In the genomic region with DNA sequence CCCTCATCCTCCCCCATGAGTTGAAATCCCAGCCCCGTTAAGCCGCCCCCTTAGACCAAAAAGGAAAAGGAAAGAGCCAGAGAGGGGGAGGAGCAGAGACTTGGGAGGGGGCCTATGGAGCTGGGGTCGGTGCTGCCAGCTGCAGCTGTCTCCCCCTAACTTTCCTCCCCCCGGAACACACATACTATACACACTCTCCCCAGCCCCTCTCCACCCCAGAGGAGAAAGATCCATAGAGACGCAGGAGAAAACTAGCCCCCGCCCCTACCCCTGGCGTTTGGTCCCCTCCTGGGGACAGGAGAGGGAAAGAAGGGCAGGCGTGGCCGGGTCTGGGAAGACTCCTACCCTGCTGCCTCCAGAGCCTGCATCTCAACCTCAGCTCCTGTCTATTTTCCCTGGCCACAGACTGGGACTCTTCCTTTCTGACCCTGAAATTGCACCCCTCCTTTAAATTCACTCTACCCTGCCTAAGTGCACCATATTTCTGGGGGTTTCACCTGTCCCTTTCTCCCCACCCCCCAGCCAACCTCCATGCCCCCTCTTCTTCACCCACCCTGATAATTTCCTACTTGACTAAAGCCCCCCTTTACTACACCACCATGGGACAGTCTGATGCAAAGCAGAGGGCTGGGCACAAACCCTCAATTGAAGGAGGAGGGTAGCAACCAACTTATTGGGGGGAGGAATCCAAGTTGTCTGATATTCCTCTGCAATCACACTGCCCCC, we compare ENCODE assay signal across 20 cellular contexts. TPM values are rescaled to one million over a fixed set of nuclear protein-coding genes. Genes with fewer than 3 reads are reported as not detected.
DNase-seq lines count a peak whose midpoint lies in the region; ATAC-seq and TF ChIP-seq lines count a peak whose summit lies in the region.
"Had no signal": no experiment of that assay in that cellular context is flagged by ENCODE, and none has a peak within 500 bp of the region (broad histone marks: within the 10 kb centered on the region; RNA-seq: fewer than 3 reads in every experiment).

No MANE protein-coding gene starts in this region.

- H3K14ac ChIP-seq in mesenchymal stem cell (ENCODE audit: low read length in 2 of 2), result no peak overlapping the region

- peaks cover 12% of the 10 kb centered on the region for H3K79me2 ChIP-seq in mammary epithelial cell (ENCODE audit: insufficient read depth, low read length)

- H3K36me3 ChIP-seq in mammary epithelial cell (ENCODE audit: insufficient read depth, low read length) (no peaks in the 10 kb centered on the region), mesenchymal stem cell (ENCODE audit: control insufficient read depth in 1 of 2, insufficient read depth in 2 of 2, low read depth in 1 of 2, low read length in 2 of 2) (peaks cover 0 to 3% of the 10 kb centered on the region in 2 experiments), tibial artery (no peaks in the 10 kb centered on the region), HAP-1 (replicated peaks) (no peaks in the 10 kb centered on the region)
- H3K36me3 ChIP-seq: brain microvascular endothelial cell, pancreas had no signal

- TF ChIP-seq CTCF in MCF 10A (IDR thresholded peaks at IDR 0.05; ENCODE audit: unreplicated experiment) (no peak), mammary epithelial cell (conservative IDR thresholded peaks at IDR 0.05 in 1 of 2, IDR thresholded peaks at IDR 0.05 in 1 of 2; ENCODE audit: extremely low read depth in 1 of 2, insufficient read depth in 1 of 2, low read depth in 1 of 2, low read length in 2 of 2) (no peak), tibial artery (IDR thresholded peaks at IDR 0.05) (no peak)

- TF ChIP-seq POLR2A in GM18505 (IDR thresholded peaks at IDR 0.05; ENCODE audit: borderline replicate concordance, extremely low read depth, insufficient read depth, insufficient read length), result no peak

- H3K4me3 ChIP-seq in mammary epithelial cell (replicated peaks in 1 of 3; ENCODE audit: insufficient read depth in 1 of 3, low read depth in 2 of 3, low read length in 3 of 3) (no peak overlapping the region), mesenchymal stem cell (ENCODE audit: insufficient read depth in 1 of 2, low read depth in 1 of 2, low read length in 2 of 2) (peak overlapping the region in 1 of 2 experiments; percentile 87), tibial artery (peak overlapping the region; percentile 64 to 76), HAP-1 (no peak overlapping the region)
- H3K4me3 ChIP-seq: mucosa of descending colon, pancreas had no signal

- peak overlapping the region; percentile 82 for H2AK5ac ChIP-seq in mesenchymal stem cell (ENCODE audit: low read length, severe bottlenecking)

- H4K20me1 ChIP-seq in mammary epithelial cell (ENCODE audit: insufficient read depth, low read length), result no peaks in the 10 kb centered on the region

- peak overlapping the region; percentile 89 for H3K4me3 Mint-ChIP-seq in MCF 10A (ENCODE audit: unreplicated experiment)
- H3K4me3 Mint-ChIP-seq in activated T-helper 1 cell treated with anti-CD3 and anti-CD28 coated beads, Interleukin-12 subunit alpha, Interleukin-12 subunit beta, Interleukin-2, Interleukin-4 antibody, amounts not matched to agents 30 ng/mL and 10 ng/mL and 1 ng/mL, durations not matched to agents 14 hours and 24 hours and 36 hours, result no peak overlapping the region

- no peak overlapping the region for H3K18ac ChIP-seq in mesenchymal stem cell (ENCODE audit: low read depth in 1 of 2, low read length in 2 of 2)

- no peak overlapping the region for H4K8ac ChIP-seq in mesenchymal stem cell (ENCODE audit: low read length)

- H3K4me1 ChIP-seq in mammary epithelial cell (ENCODE audit: insufficient read depth, low read length), result peaks cover 24% of the 10 kb centered on the region
- H3K4me1 ChIP-seq in mesenchymal stem cell (ENCODE audit: control insufficient read depth, insufficient read depth, low read depth, low read length), result peaks cover 16% of the 10 kb centered on the region
- H3K4me1 ChIP-seq in tibial artery, result peaks cover 4 to 63% (median 43%) of the 10 kb centered on the region in 4 donors
- H3K4me1 ChIP-seq in HAP-1, result peaks cover 9% of the 10 kb centered on the region

- dilution Hi-C loops in mammary epithelial cell (cut with HindIII; ENCODE audit: low sequenced_read_pairs), result no loop called here

- no peak overlapping the region for H2BK120ac ChIP-seq in mesenchymal stem cell (ENCODE audit: low read depth, low read length)

- no peak overlapping the region for H2AFZ ChIP-seq in mammary epithelial cell (ENCODE audit: low read depth, low read length)
- no peak overlapping the region for H2AFZ ChIP-seq in mesenchymal stem cell (ENCODE audit: low read depth, low read length)

- H3K27ac Mint-ChIP-seq in MCF 10A (ENCODE audit: low read depth, unreplicated experiment), result no peak overlapping the region
- peak overlapping the region; percentile 7 for H3K27ac Mint-ChIP-seq in activated T-helper 1 cell treated with anti-CD3 and anti-CD28 coated beads, Interleukin-12 subunit alpha, Interleukin-12 subunit beta, Interleukin-2, Interleukin-4 antibody, amounts not matched to agents 30 ng/mL and 10 ng/mL and 1 ng/mL, durations not matched to agents 14 hours and 24 hours and 36 hours

- H2BK5ac ChIP-seq in mesenchymal stem cell (ENCODE audit: low read depth, low read length, poor library complexity, severe bottlenecking), result peak overlapping the region; percentile 75

- DNase-seq in MCF 10A (ENCODE audit: unreplicated experiment) (no peak), mammary epithelial cell (no peak), mesenchymal stem cell (no peak), tibial artery (no peak), HAP-1 (ENCODE audit: low spot score in 2 of 2) (no peak)
- DNase-seq in activated T-helper 1 cell treated with anti-CD3 and anti-CD28 coated beads, Interleukin-12 subunit alpha, Interleukin-12 subunit beta, Interleukin-2, Interleukin-4 antibody, amounts not matched to agents 30 ng/mL and 10 ng/mL and 1 ng/mL, durations not matched to agents 14 hours and 24 hours and 36 hours (ENCODE audit: low spot score), result no peak
- DNase-seq: activated CD4-positive, alpha-beta T cell treated with anti-CD3 and anti-CD28 coated beads for 4 hours; activated naive CD4-positive, alpha-beta T cell treated with anti-CD3 and anti-CD28 coated beads, Interleukin-2, amount 50 U/mL, for 16 hours; brain microvascular endothelial cell; head of caudate nucleus; islet precursor cell; NCI-H1694 treated with DMSO at 0.1 percent for 48 hours; SIG-M5; small intestine had no signal

- H3K23ac ChIP-seq in mesenchymal stem cell (ENCODE audit: low read length in 2 of 2), result no peak overlapping the region

- ATAC-seq in HG02884 (IDR thresholded peaks at IDR 0.05; ENCODE audit: unreplicated experiment) (no peak), GM18505 (IDR thresholded peaks at IDR 0.05; ENCODE audit: unreplicated experiment) (no peak)
- ATAC-seq: esophagus mucosa, mucosa of descending colon, pancreas had no signal

- H2BK12ac ChIP-seq in mesenchymal stem cell (ENCODE audit: low read length in 2 of 2), result no peak overlapping the region

- H3K4ac ChIP-seq in mesenchymal stem cell (ENCODE audit: low read depth in 1 of 2, low read length in 2 of 2), result no peak overlapping the region

- no peak overlapping the region for H4K91ac ChIP-seq in mesenchymal stem cell (ENCODE audit: low read length)

- WGBS in mammary epithelial cell (ENCODE audit: low coverage, missing lambda C conversion rate), result 100% methylated on average over 1 of the region's 9 CpGs
- 43% methylated on average over 7 of the region's 9 CpGs for WGBS in mesenchymal stem cell

- peak overlapping the region; percentile 63 for H2BK15ac ChIP-seq in mesenchymal stem cell (ENCODE audit: low read depth, poor library complexity, severe bottlenecking)

- no peaks in the 10 kb centered on the region for H3K9me3 ChIP-seq in mammary epithelial cell (replicated peaks; ENCODE audit: insufficient read depth, low read length)
- H3K9me3 ChIP-seq in mesenchymal stem cell (ENCODE audit: control insufficient read depth, low read length), result no peaks in the 10 kb centered on the region
- H3K9me3 ChIP-seq in tibial artery, result no peaks in the 10 kb centered on the region
- no peaks in the 10 kb centered on the region for H3K9me3 ChIP-seq in HAP-1
- H3K9me3 ChIP-seq: mucosa of descending colon, pancreas had no signal

- POLR2A ChIA-PET in MCF 10A (lab: Yijun Ruan, JAX), result interaction anchor here (1.0 to 2.7 kb wide), 6 partner anchors 7 to 271 kb away, joined by 3 to 32 read pairs (median 9); partner anchors contain the start of genes CALCOCO1, HOXC13 and SMUG1

- in situ Hi-C loops in mammary epithelial cell (cut with MboI; ENCODE audit: low sequenced_read_pairs in 2 of 2), result no loop called here
- in situ Hi-C loops in HAP-1 (cut with MboI; ENCODE audit: low sequenced_read_pairs), result loop anchor here (25.0 kb wide), 1 partner anchor 364 kb away; the partner anchor contains the start of gene GPR84

- no TSS peak for BruUV-seq in MCF 10A (replicated peaks; lab: Mats Ljungman, UMichigan)
- BruUV-seq in mammary epithelial cell (replicated peaks; lab: Mats Ljungman, UMichigan), result no TSS peak

- H3K9ac ChIP-seq in mammary epithelial cell (ENCODE audit: insufficient read depth, low read length) (no peak overlapping the region), mesenchymal stem cell (ENCODE audit: low read length) (peak overlapping the region; percentile 98)

- intact Hi-C loops in MCF 10A (cut with micrococcal nuclease), result no loop called here
- intact Hi-C loops in mammary epithelial cell (cut with micrococcal nuclease), result loop anchor here (2.0 kb wide), 1 partner anchor 14 kb away; the partner anchor contains the start of gene HOXC10
- intact Hi-C loops in activated T-helper 1 cell treated with anti-CD3 and anti-CD28 coated beads, Interleukin-12 subunit alpha, Interleukin-12 subunit beta, Interleukin-2, Interleukin-4 antibody, amounts not matched to agents 30 ng/mL and 10 ng/mL and 1 ng/mL, durations not matched to agents 14 hours and 24 hours and 36 hours (cut with micrococcal nuclease), result loop anchor here (5.0 kb wide), 1 partner anchor 34 kb away; the partner anchor contains the start of gene HOXC5
- intact Hi-C loops in tibial artery (cut with DNase I; ENCODE audit: low total_unique reads), result no loop called here

- CTCF ChIA-PET in MCF 10A (lab: Yijun Ruan, JAX), result interaction anchor here (0.6 to 12.4 kb wide), 11 partner anchors 9 to 252 kb away, joined by 3 to 200 read pairs (median 4); partner anchors contain the start of genes HOXC10, HOXC11 and HOXC8
- CTCF ChIA-PET in mammary epithelial cell (lab: Charles Lee; ENCODE audit: low non-redundant PET), result interaction anchor here (0.6 kb wide), 1 partner anchor 25 kb away, joined by 5 read pairs; no protein-coding TSS in a partner anchor

- no peaks in the 10 kb centered on the region for H3K27me3 ChIP-seq in mammary epithelial cell (ENCODE audit: insufficient read depth, low read length)
- no peaks in the 10 kb centered on the region for H3K27me3 ChIP-seq in mesenchymal stem cell (ENCODE audit: control insufficient read depth in 1 of 2, insufficient read depth in 1 of 2, low read length in 2 of 2)
- H3K27me3 ChIP-seq in tibial artery, result no peaks in the 10 kb centered on the region
- H3K27me3 ChIP-seq in HAP-1 (ENCODE audit: low read depth), result peaks cover 17% of the 10 kb centered on the region

- H3K79me1 ChIP-seq in mesenchymal stem cell (replicated peaks; ENCODE audit: low read length, poor library complexity, severe bottlenecking), result no peaks in the 10 kb centered on the region

- H3K27me3 Mint-ChIP-seq in MCF 10A (ENCODE audit: insufficient read depth, unreplicated experiment), result peaks cover 7% of the 10 kb centered on the region
- peaks cover 89% of the 10 kb centered on the region for H3K27me3 Mint-ChIP-seq in activated T-helper 1 cell treated with anti-CD3 and anti-CD28 coated beads, Interleukin-12 subunit alpha, Interleukin-12 subunit beta, Interleukin-2, Interleukin-4 antibody, amounts not matched to agents 30 ng/mL and 10 ng/mL and 1 ng/mL, durations not matched to agents 14 hours and 24 hours and 36 hours (ENCODE audit: insufficient read depth)

- H3K4me2 ChIP-seq in mammary epithelial cell (ENCODE audit: insufficient read depth, low read depth, low read length) (no peak overlapping the region), mesenchymal stem cell (ENCODE audit: low read length, poor library complexity, severe bottlenecking) (peak overlapping the region; percentile 64)

- H3K27ac ChIP-seq in mammary epithelial cell (ENCODE audit: insufficient read depth, low read depth, low read length) (no peak overlapping the region), mesenchymal stem cell (ENCODE audit: low read length, poor library complexity, severe bottlenecking) (peak overlapping the region; percentile 75), tibial artery (peak overlapping the region; percentile 93 to 98)
- H3K27ac ChIP-seq: brain microvascular endothelial cell, pancreas had no signal

- peaks cover 12% of the 10 kb centered on the region for H3K4me1 Mint-ChIP-seq in MCF 10A (ENCODE audit: insufficient read depth, unreplicated experiment)
- H3K4me1 Mint-ChIP-seq in activated T-helper 1 cell treated with anti-CD3 and anti-CD28 coated beads, Interleukin-12 subunit alpha, Interleukin-12 subunit beta, Interleukin-2, Interleukin-4 antibody, amounts not matched to agents 30 ng/mL and 10 ng/mL and 1 ng/mL, durations not matched to agents 14 hours and 24 hours and 36 hours (ENCODE audit: low read depth), result peaks cover 28% of the 10 kb centered on the region

- peaks cover 8% of the 10 kb centered on the region for H3K36me3 Mint-ChIP-seq in MCF 10A (ENCODE audit: insufficient read depth, unreplicated experiment)
- H3K36me3 Mint-ChIP-seq in activated T-helper 1 cell treated with anti-CD3 and anti-CD28 coated beads, Interleukin-12 subunit alpha, Interleukin-12 subunit beta, Interleukin-2, Interleukin-4 antibody, amounts not matched to agents 30 ng/mL and 10 ng/mL and 1 ng/mL, durations not matched to agents 14 hours and 24 hours and 36 hours (ENCODE audit: low read depth), result no peaks in the 10 kb centered on the region

- no peaks in the 10 kb centered on the region for H3K9me3 Mint-ChIP-seq in MCF 10A (ENCODE audit: unreplicated experiment)
- no peaks in the 10 kb centered on the region for H3K9me3 Mint-ChIP-seq in activated T-helper 1 cell treated with anti-CD3 and anti-CD28 coated beads, Interleukin-12 subunit alpha, Interleukin-12 subunit beta, Interleukin-2, Interleukin-4 antibody, amounts not matched to agents 30 ng/mL and 10 ng/mL and 1 ng/mL, durations not matched to agents 14 hours and 24 hours and 36 hours

RNA-seq across cellular contexts. Expression of gene HOXC9, which starts 1.6 kb away (rescaled TPM):
- 5.2 and 6.0 TPM in 2 replicates for total RNA-seq in MCF 10A (2022)
- 1 to 10 TPM; 3.2 to 9.4 TPM for total RNA-seq in mammary epithelial cell
- 2.9 TPM for polyA plus RNA-seq in mammary epithelial cell
- 4.2 TPM for polyA minus RNA-seq in mammary epithelial cell
- total RNA-seq in activated T-helper 1 cell treated with anti-CD3 and anti-CD28 coated beads, Interleukin-12 subunit alpha, Interleukin-12 subunit beta, Interleukin-2, Interleukin-4 antibody, amounts not matched to agents 30 ng/mL and 10 ng/mL and 1 ng/mL, durations not matched to agents 14 hours and 24 hours and 36 hours, result not detected in 2 replicates
- 18.0 TPM for polyA plus RNA-seq in mesenchymal stem cell (2013, experiment 1 of 2)
- 18.5 TPM for polyA plus RNA-seq in mesenchymal stem cell (2013, experiment 2 of 2)
- total RNA-seq: mucosa of descending colon had no signal
- polyA plus RNA-seq: small intestine had no signal

RNA-seq across cellular contexts. Expression of gene HOXC8, which starts 10.4 kb away (rescaled TPM):
- 6.0 and 6.9 TPM in 2 replicates for total RNA-seq in MCF 10A (2022)
- 1 to 10 TPM; 2.3 to 7.9 TPM for total RNA-seq in mammary epithelial cell
- 4.3 TPM for polyA plus RNA-seq in mammary epithelial cell
- polyA minus RNA-seq in mammary epithelial cell, result 3.2 TPM
- total RNA-seq in activated T-helper 1 cell treated with anti-CD3 and anti-CD28 coated beads, Interleukin-12 subunit alpha, Interleukin-12 subunit beta, Interleukin-2, Interleukin-4 antibody, amounts not matched to agents 30 ng/mL and 10 ng/mL and 1 ng/mL, durations not matched to agents 14 hours and 24 hours and 36 hours, result not detected in 2 replicates
- 66.4 TPM for polyA plus RNA-seq in mesenchymal stem cell (2013, experiment 1 of 2)
- polyA plus RNA-seq in mesenchymal stem cell (2013, experiment 2 of 2), result 67.1 TPM
- total RNA-seq: dermis microvascular lymphatic vessel endothelial cell, mucosa of descending colon, pancreas had no signal
- polyA plus RNA-seq: pancreas had no signal

RNA-seq across cellular contexts. Expression of gene HOXC10, which starts 13.4 kb away (rescaled TPM):
- total RNA-seq in MCF 10A (2022), result not detected in 2 replicates
- 1 to 10 TPM; 3.3 to 3.8 TPM for total RNA-seq in mammary epithelial cell
- polyA plus RNA-seq in mammary epithelial cell, result 0.83 TPM
- 1.2 TPM for polyA minus RNA-seq in mammary epithelial cell
- not detected in 2 replicates for total RNA-seq in activated T-helper 1 cell treated with anti-CD3 and anti-CD28 coated beads, Interleukin-12 subunit alpha, Interleukin-12 subunit beta, Interleukin-2, Interleukin-4 antibody, amounts not matched to agents 30 ng/mL and 10 ng/mL and 1 ng/mL, durations not matched to agents 14 hours and 24 hours and 36 hours
- 8.9 TPM for polyA plus RNA-seq in mesenchymal stem cell (2013, experiment 1 of 2)
- polyA plus RNA-seq in mesenchymal stem cell (2013, experiment 2 of 2), result 9.4 TPM
- total RNA-seq: dermis microvascular lymphatic vessel endothelial cell, mucosa of descending colon had no signal
- polyA plus RNA-seq: small intestine had no signal

RNA-seq across cellular contexts. Expression of gene HOTAIR, which starts 23.6 kb away (rescaled TPM):
- 1.5 and 2.0 TPM in 2 replicates for total RNA-seq in MCF 10A (2022)
- under 1 TPM in 1 of 2 donors, not detected in 1; 0.67 TPM for total RNA-seq in mammary epithelial cell
- 0.33 TPM for polyA plus RNA-seq in mammary epithelial cell
- not detected for polyA minus RNA-seq in mammary epithelial cell
- not detected in 2 replicates for total RNA-seq in activated T-helper 1 cell treated with anti-CD3 and anti-CD28 coated beads, Interleukin-12 subunit alpha, Interleukin-12 subunit beta, Interleukin-2, Interleukin-4 antibody, amounts not matched to agents 30 ng/mL and 10 ng/mL and 1 ng/mL, durations not matched to agents 14 hours and 24 hours and 36 hours
- 2.4 TPM for polyA plus RNA-seq in mesenchymal stem cell (2013, experiment 1 of 2)
- polyA plus RNA-seq in mesenchymal stem cell (2013, experiment 2 of 2), result 1.7 TPM
- total RNA-seq: dermis microvascular lymphatic vessel endothelial cell, esophagus mucosa, mucosa of descending colon, pancreas had no signal
- polyA plus RNA-seq: pancreas, small intestine had no signal

RNA-seq across cellular contexts. Expression of gene HOXC11, which starts 25.4 kb away (rescaled TPM):
- total RNA-seq in MCF 10A (2022) (1.2 and 1.6 TPM in 2 replicates), mammary epithelial cell (1 to 10 TPM in 1 of 2 donors, not detected in 1; 1.5 TPM)
- 0.22 TPM for polyA plus RNA-seq in mammary epithelial cell
- not detected for polyA minus RNA-seq in mammary epithelial cell
- total RNA-seq in activated T-helper 1 cell treated with anti-CD3 and anti-CD28 coated beads, Interleukin-12 subunit alpha, Interleukin-12 subunit beta, Interleukin-2, Interleukin-4 antibody, amounts not matched to agents 30 ng/mL and 10 ng/mL and 1 ng/mL, durations not matched to agents 14 hours and 24 hours and 36 hours, result not detected in 2 replicates
- 1.1 TPM for polyA plus RNA-seq in mesenchymal stem cell (2013, experiment 1 of 2)
- polyA plus RNA-seq in mesenchymal stem cell (2013, experiment 2 of 2), result 0.97 TPM
- total RNA-seq: dermis microvascular lymphatic vessel endothelial cell, mucosa of descending colon, pancreas had no signal
- polyA plus RNA-seq: pancreas had no signal

Comparison
In these comparisons a context has a peak if more than half of its experiments do, and no peak if none do; other contexts are left out.
1. intact Hi-C loops: an anchor here in mammary epithelial cell (2.0 kb wide) and activated T-helper 1 cell treated with anti-CD3 and anti-CD28 coated beads, Interleukin-12 subunit alpha, Interleukin-12 subunit beta, Interleukin-2, Interleukin-4 antibody, amounts not matched to agents 30 ng/mL and 10 ng/mL and 1 ng/mL, durations not matched to agents 14 hours and 24 hours and 36 hours (5.0 kb wide); none called in MCF 10A and tibial artery.
2. H3K4me3 ChIP-seq: peak in tibial artery (2 of 2); none in mammary epithelial cell (0 of 3) and HAP-1 (single experiment).